In the genomic region with DNA sequence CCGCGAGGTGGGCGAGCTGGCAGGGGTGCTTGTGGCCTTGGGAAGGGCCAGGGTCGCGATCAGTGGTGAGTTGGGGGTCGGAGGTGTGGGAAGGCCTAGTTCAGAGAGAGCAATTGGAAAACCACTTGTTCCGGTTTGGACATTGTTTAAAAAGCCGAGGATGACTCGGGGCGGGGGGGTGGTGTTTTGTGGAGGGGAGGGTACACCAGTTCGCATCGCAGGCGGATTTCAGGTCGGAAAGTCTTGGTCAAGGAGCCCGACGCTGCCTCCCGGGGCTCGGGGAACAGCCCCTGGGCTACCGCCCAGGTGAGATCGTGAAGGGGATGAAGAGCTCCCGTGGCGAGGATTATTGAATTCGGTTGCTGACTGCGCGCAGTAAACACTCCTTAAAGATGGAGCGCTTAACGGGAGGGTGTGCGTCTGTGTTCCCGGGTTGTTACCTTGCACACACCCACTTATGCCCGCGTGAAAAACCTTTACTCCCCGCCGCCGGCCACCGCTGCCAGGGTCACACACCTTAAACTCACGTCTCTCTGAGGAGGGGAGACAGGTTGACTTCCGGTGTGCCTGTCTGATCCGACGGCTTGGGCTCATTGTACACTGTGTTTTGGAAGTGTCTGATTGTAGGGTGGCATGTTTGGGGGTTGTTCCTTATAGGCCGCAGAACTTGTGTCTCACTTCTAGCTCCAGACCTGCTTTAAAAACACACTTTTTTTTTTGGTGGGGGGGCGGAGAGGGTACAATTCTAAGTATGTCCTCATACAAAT, we compare ENCODE assay signal across 8 cellular contexts.
DNase-seq lines count a peak whose midpoint lies in the region; ATAC-seq and TF ChIP-seq lines count a peak whose summit lies in the region.

No MANE protein-coding gene starts in this region.

- POLR2A ChIA-PET in RWPE1 (lab: Yijun Ruan, JAX; ENCODE audit: low non-redundant PET) = no interaction called here

- peak overlapping the region; percentile 91 for H3K4me2 ChIP-seq in mammary epithelial cell (ENCODE audit: insufficient read depth, low read depth, low read length)

- H3K27me3 ChIP-seq in mammary epithelial cell (ENCODE audit: insufficient read depth, low read length) = no peaks in the 10 kb centered on the region

- intact Hi-C loops in mammary epithelial cell (cut with micrococcal nuclease) = loop anchor here (10.0 kb wide), 1 partner anchor 67 kb away; a partner anchor contains a TSS

- peaks cover 10% of the 10 kb centered on the region for H3K4me1 ChIP-seq in mammary epithelial cell (ENCODE audit: insufficient read depth, low read length)

- peak overlapping the region; percentile 70 to 83 (median 71) for H3K4me3 ChIP-seq in mammary epithelial cell (replicated peaks in 1 of 3; ENCODE audit: insufficient read depth in 1 of 3, low read depth in 2 of 3, low read length in 3 of 3)

- no peaks in the 10 kb centered on the region for H4K20me1 ChIP-seq in mammary epithelial cell (ENCODE audit: insufficient read depth, low read length)

- BruUV-seq in mammary epithelial cell (replicated peaks; lab: Mats Ljungman, UMichigan) = no TSS peak

- WGBS in mammary epithelial cell (ENCODE audit: low coverage, missing lambda C conversion rate) = 3% methylated on average over 15 of the region's 41 CpGs

- DNase-seq in NCI-H2227 (lab: John Stamatoyannopoulos, UW; ENCODE audit: unreplicated experiment) = peak; percentile 11
- no peak for DNase-seq in NCI-H2227 treated with DMSO at 0.1 percent for 48 hours (lab: John Stamatoyannopoulos, UW)
- DNase-seq in RWPE1 (ENCODE audit: low spot score) = peak; percentile 12
- peak; percentile 26 for DNase-seq in mammary epithelial cell
- peak; percentile 54 for DNase-seq in left lobe of liver (ENCODE audit: low spot score)
- peak in 5 of 6 experiments; percentile 8 to 48 (median 25) for DNase-seq in stimulated activated naive CD4-positive, alpha-beta T cell (lab: John Stamatoyannopoulos, UW)
- no peak for DNase-seq in dedifferentiated amniotic fluid mesenchymal stem cell (ENCODE audit: extremely low spot score)
- DNase-seq in H4 (ENCODE audit: low spot score) = no peak

- TF ChIP-seq CTCF in RWPE1 (conservative IDR thresholded peaks at IDR 0.05; ENCODE audit: low read depth) = no peak
- TF ChIP-seq CTCF in mammary epithelial cell (conservative IDR thresholded peaks at IDR 0.05 in 1 of 2, IDR thresholded peaks at IDR 0.05 in 1 of 2; ENCODE audit: extremely low read depth in 1 of 2, insufficient read depth in 1 of 2, low read depth in 1 of 2, low read length in 2 of 2) = no peak

- H3K9ac ChIP-seq in mammary epithelial cell (ENCODE audit: insufficient read depth, low read length) = peak overlapping the region; percentile 61

- CTCF ChIA-PET in RWPE1 (lab: Yijun Ruan, JAX) (interaction anchor here (1.0 kb wide), 1 partner anchor 26 kb away, joined by 3 read pairs; no protein-coding TSS in a partner anchor), mammary epithelial cell (lab: Charles Lee; ENCODE audit: low non-redundant PET) (no interaction called here)

- H3K27ac ChIP-seq in RWPE1 (peak overlapping the region; percentile 78), mammary epithelial cell (ENCODE audit: insufficient read depth, low read depth, low read length) (peak overlapping the region; percentile 14)

- H3K9me3 ChIP-seq in mammary epithelial cell (replicated peaks; ENCODE audit: insufficient read depth, low read length) = no peaks in the 10 kb centered on the region

- in situ Hi-C loops in mammary epithelial cell (cut with MboI; ENCODE audit: low sequenced_read_pairs in 2 of 2) = no loop called here

- no peaks in the 10 kb centered on the region for H3K36me3 ChIP-seq in mammary epithelial cell (ENCODE audit: insufficient read depth, low read length)

- peak overlapping the region; percentile 95 for H2AFZ ChIP-seq in mammary epithelial cell (ENCODE audit: low read depth, low read length)

- dilution Hi-C loops in mammary epithelial cell (cut with HindIII; ENCODE audit: low sequenced_read_pairs) = no loop called here

- H3K79me2 ChIP-seq in mammary epithelial cell (ENCODE audit: insufficient read depth, low read length) = peaks cover 38% of the 10 kb centered on the region

- ATAC-seq in left lobe of liver = peak; percentile 38

Comparison
In these comparisons a context has a peak if more than half of its experiments do, and no peak if none do; other contexts are left out.
1. DNase-seq: peak in NCI-H2227 (single experiment), RWPE1 (single experiment), mammary epithelial cell (single experiment), left lobe of liver (single experiment) and stimulated activated naive CD4-positive, alpha-beta T cell (5 of 6); none in NCI-H2227 treated with DMSO at 0.1 percent for 48 hours (single experiment), dedifferentiated amniotic fluid mesenchymal stem cell (single experiment) and H4 (single experiment).